In the genomic region with DNA sequence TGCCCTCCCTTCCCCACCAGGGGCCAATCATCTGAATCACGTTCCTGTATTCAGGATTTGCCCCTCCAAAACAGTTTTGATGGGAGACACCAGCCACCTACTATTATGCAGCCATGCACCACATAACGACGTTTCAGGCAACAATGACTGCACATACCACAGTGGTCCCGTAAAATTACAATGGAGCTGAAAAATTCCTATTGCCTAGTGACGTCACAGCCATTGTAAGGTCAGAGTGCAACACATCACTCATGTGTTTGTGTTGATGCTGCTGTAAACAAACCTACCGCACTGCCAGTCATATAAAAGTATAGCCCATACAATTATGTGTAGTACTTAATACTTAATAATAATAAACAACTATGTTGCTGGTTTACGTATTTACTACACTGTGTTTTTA, we compare ENCODE assay signal across 20 cellular contexts. TPM values are rescaled to one million over a fixed set of nuclear protein-coding genes. Genes with fewer than 3 reads are reported as not detected.
A peak's percentile ranks its signal among the peaks of the same experiment; 100 is the strongest.
DNase-seq lines count a peak whose midpoint lies in the region; ATAC-seq, FAIRE-seq and TF ChIP-seq lines count a peak whose summit lies in the region.
"Had no signal": no experiment of that assay in that cellular context is flagged by ENCODE, and none has a peak within 500 bp of the region (broad histone marks: within the 10 kb centered on the region; RNA-seq: fewer than 3 reads in every experiment).

No MANE protein-coding gene starts in this region.

- H3K36me3 ChIP-seq in HEK293 (ENCODE audit: control insufficient read depth in 2 of 2, insufficient read depth in 1 of 2, low read length in 2 of 2) (no peaks in the 10 kb centered on the region), neural progenitor cell (no peaks in the 10 kb centered on the region), WERI-Rb-1 (no peaks in the 10 kb centered on the region)

- peaks cover 5% of the 10 kb centered on the region for H3K27me3 Mint-ChIP-seq in neural progenitor cell (ENCODE audit: insufficient read depth, low read depth)

- CTCF ChIA-PET in HEK293 (lab: Yijun Ruan, JAX) = interaction anchor here (1.0 to 1.5 kb wide), 2 partner anchors 101 to 166 kb away, joined by 3 to 4 read pairs; no protein-coding TSS in a partner anchor

- H3K4me2 ChIP-seq in neural progenitor cell = no peak overlapping the region

- no peak overlapping the region for H3K9ac ChIP-seq in neural progenitor cell
- H3K9ac ChIP-seq: GM23248 had no signal

- H3K27me3 ChIP-seq in neural progenitor cell (no peaks in the 10 kb centered on the region), WERI-Rb-1 (ENCODE audit: insufficient read depth, low read depth, severe bottlenecking) (no peaks in the 10 kb centered on the region), foreskin keratinocyte (peaks cover 6% of the 10 kb centered on the region)

- TF ChIP-seq CTCF in HEK293 (tag by site-specific recombination; IDR thresholded peaks at IDR 0.05) (no peak), neural progenitor cell (IDR thresholded peaks at IDR 0.05) (no peak), WERI-Rb-1 (IDR thresholded peaks at IDR 0.05; ENCODE audit: low read depth, low read length) (no peak), foreskin keratinocyte (conservative IDR thresholded peaks at IDR 0.05) (no peak)

- H3K9me3 Mint-ChIP-seq in neural progenitor cell = peaks cover 5% of the 10 kb centered on the region
- H3K9me3 Mint-ChIP-seq: CD8-positive, alpha-beta T cell; HFFc6 had no signal

- no peaks in the 10 kb centered on the region for H3K4me1 ChIP-seq in HEK293 (ENCODE audit: control insufficient read depth, insufficient read depth, low read length)
- H3K4me1 ChIP-seq in neural progenitor cell = peaks cover 21% of the 10 kb centered on the region
- no peaks in the 10 kb centered on the region for H3K4me1 ChIP-seq in foreskin keratinocyte
- H3K4me1 ChIP-seq: Caco-2 had no signal

- H3K4me3 Mint-ChIP-seq in neural progenitor cell = no peak overlapping the region
- H3K4me3 Mint-ChIP-seq: CD8-positive, alpha-beta T cell; HFFc6 had no signal

- POLR2A ChIA-PET in HEK293 (lab: Yijun Ruan, JAX) = no interaction called here

- no peaks in the 10 kb centered on the region for H3K79me2 ChIP-seq in neural progenitor cell (ENCODE audit: low read depth)

- H4K20me1 ChIP-seq in neural progenitor cell (ENCODE audit: low read depth) = no peaks in the 10 kb centered on the region

- H3K27ac Mint-ChIP-seq in neural progenitor cell = peak overlapping the region; percentile 33
- H3K27ac Mint-ChIP-seq: CD8-positive, alpha-beta T cell; HFFc6 had no signal

- FAIRE-seq in GM12891 (lab: Jason Lieb, UNC) = peak; percentile 5
- FAIRE-seq: G401.6, GM19239, H1 had no signal

- H3K4me3 ChIP-seq in HEK293 (ENCODE audit: low read depth, low read length) (no peak overlapping the region), neural progenitor cell (no peak overlapping the region), WERI-Rb-1 (ENCODE audit: low read depth, low read length) (no peak overlapping the region)
- H3K4me3 ChIP-seq: GM23248 had no signal

- peaks cover 53% of the 10 kb centered on the region for H3K4me1 Mint-ChIP-seq in neural progenitor cell

- H3K9me3 ChIP-seq in HEK293 (ENCODE audit: control insufficient read depth, insufficient read depth, low read depth, low read length) (no peaks in the 10 kb centered on the region), neural progenitor cell (ENCODE audit: low read depth) (no peaks in the 10 kb centered on the region), WERI-Rb-1 (ENCODE audit: severe bottlenecking) (peaks cover 2% of the 10 kb centered on the region)
- H3K9me3 ChIP-seq: Caco-2 had no signal

- H3K27ac ChIP-seq in HEK293 (ENCODE audit: extremely low read depth, low read depth, low read length) (no peak overlapping the region), caudate nucleus (ENCODE audit: low read depth, low read length) (peak overlapping the region; percentile 28), neural progenitor cell (no peak overlapping the region), WERI-Rb-1 (no peak overlapping the region), foreskin keratinocyte (no peak overlapping the region)
- H3K27ac ChIP-seq: GM23248 had no signal

- H3F3A ChIP-seq in neural progenitor cell (ENCODE audit: low read depth) = peaks cover 11% of the 10 kb centered on the region

- no peak for TF ChIP-seq POLR2A in GM12891 (IDR thresholded peaks at IDR 0.05; ENCODE audit: low read depth, low read length)

- DNase-seq in GM12891 (ENCODE audit: insufficient read length, low spot score) = no peak
- no peak for DNase-seq in caudate nucleus (lab: John Stamatoyannopoulos, UW)
- no peak for DNase-seq in neural progenitor cell (ENCODE audit: low spot score)
- no peak for DNase-seq in WERI-Rb-1
- DNase-seq in foreskin keratinocyte = no peak
- no peak for DNase-seq in dedifferentiated amniotic fluid mesenchymal stem cell (ENCODE audit: extremely low spot score)
- DNase-seq: C1 segment of cervical spinal cord; Caco-2; CD8-positive, alpha-beta T cell; DMS153; DND-41; GM23248; HCEC 1CT; HFFc6 had no signal

- no peak for ATAC-seq in foreskin keratinocyte
- ATAC-seq: CD8-positive, alpha-beta T cell had no signal

- no peak overlapping the region for H2AFZ ChIP-seq in neural progenitor cell (replicated peaks)
- H2AFZ ChIP-seq: GM23248 had no signal

- H3K36me3 Mint-ChIP-seq in neural progenitor cell = peaks cover 3% of the 10 kb centered on the region
- H3K36me3 Mint-ChIP-seq: CD8-positive, alpha-beta T cell had no signal

TF ChIP-seq in GM12891, 5 proteins besides CTCF, POLR2A, EP300 and RAD21:
- TF ChIP-seq POU2F2 (IDR thresholded peaks at IDR 0.05; ENCODE audit: low read depth, low read length) (no peak), TAF1 (IDR thresholded peaks at IDR 0.05; ENCODE audit: low read depth, low read length) (no peak), POLR2AphosphoS5 (IDR thresholded peaks at IDR 0.05; ENCODE audit: low read depth, low read length) (no peak), PAX5 (IDR thresholded peaks at IDR 0.05; ENCODE audit: insufficient read depth, low read length, severe bottlenecking) (no peak), SPI1 (IDR thresholded peaks at IDR 0.05; ENCODE audit: low read depth, low read length) (no peak)

TF ChIP-seq in HEK293, 187 proteins besides CTCF, POLR2A, EP300 and RAD21:
- TF ChIP-seq ZNF26 (tag by site-specific recombination; IDR thresholded peaks at IDR 0.05) (peak; percentile 3; the same call in 1 of the 2 replicates), SP2 (tag by site-specific recombination; IDR thresholded peaks at IDR 0.05) (no peak)
TF ChIP-seq in HEK293: peak in this region for 1.

RNA-seq across cellular contexts. Expression of gene ITM2C, which starts 22.6 kb away (rescaled TPM):
- 117 TPM for polyA plus RNA-seq in GM12891 (2012; ENCODE audit: low read depth, missing spikeins)
- total RNA-seq in neural progenitor cell (ENCODE audit: low replicate concordance) (84.6 and 146 TPM in 2 replicates), foreskin keratinocyte (51.2 and 51.6 TPM in 2 replicates)
- 53.7 and 56.0 TPM in 2 replicates for polyA plus RNA-seq in foreskin keratinocyte

RNA-seq across cellular contexts. Expression of gene GPR55, which starts 37.7 kb away (rescaled TPM):
- polyA plus RNA-seq in GM12891 (2012; ENCODE audit: low read depth, missing spikeins) = 20.8 TPM
- total RNA-seq in neural progenitor cell (ENCODE audit: low replicate concordance) (not detected in 2 replicates), foreskin keratinocyte (not detected in 2 replicates)
- not detected in 2 replicates for polyA plus RNA-seq in foreskin keratinocyte
- total RNA-seq: Caco-2, GM23248, H1, H7, HFFc6 had no signal
- polyA plus RNA-seq: BJ, H1 had no signal
